ENCODE assay signal across 9 cellular contexts in genomic region chr1:52554756-52555155, GRCh38. TPM values are rescaled to one million over a fixed set of nuclear protein-coding genes. Genes with fewer than 3 reads are reported as not detected.
DNase-seq lines count a peak whose midpoint lies in the region; TF ChIP-seq lines count a peak whose summit lies in the region.
"Had no signal": no experiment of that assay in that cellular context is flagged by ENCODE, and none has a peak within 500 bp of the region (broad histone marks: within the 10 kb centered on the region; RNA-seq: fewer than 3 reads in every experiment).

No MANE protein-coding gene starts in this region.

- TF ChIP-seq POLR2A in esophagus squamous epithelium (IDR thresholded peaks at IDR 0.05) = no peak

- TF ChIP-seq EP300 in SK-N-SH (IDR thresholded peaks at IDR 0.05; ENCODE audit: borderline replicate concordance in 1 of 2, low read depth in 1 of 2, low read length in 1 of 2) = no peak

- H3K9me3 ChIP-seq in GM23248 (ENCODE audit: low read depth) (no peaks in the 10 kb centered on the region), SK-N-SH (no peaks in the 10 kb centered on the region), iPS-15b (ENCODE audit: control insufficient read depth, insufficient read depth, low read length) (no peaks in the 10 kb centered on the region), esophagus squamous epithelium (no peaks in the 10 kb centered on the region)

- 17 to 28% methylated on average over 3 of the region's 3 CpGs for WGBS in GM23248 (ENCODE audit: low coverage in 1 of 2, low lambda C conversion rate in 2 of 2, missing lambda C conversion rate in 2 of 2), 2 experiments
- WGBS in SK-N-SH (ENCODE audit: low lambda C conversion rate) = 51% methylated on average over 3 of the region's 3 CpGs
- WGBS in esophagus squamous epithelium, 2 donors = 35 to 36% methylated on average over 3 of the region's 3 CpGs

- in situ Hi-C loops in GM23248 (cut with MboI) = no loop called here

- H3K4me2 ChIP-seq in GM23248 (ENCODE audit: unreplicated experiment) = no peak overlapping the region
- H3K4me2 ChIP-seq in SK-N-SH = peak overlapping the region; percentile 78

- no peak overlapping the region for H3K4me3 ChIP-seq in AG10803 (ENCODE audit: low read length)
- H3K4me3 ChIP-seq in GM23248 = peak overlapping the region; percentile 87; the same call in 1 of the 2 replicates
- peak overlapping the region; percentile 89 to 95; a peak in 2 of 4 replicates for H3K4me3 ChIP-seq in SK-N-SH (ENCODE audit: low read depth in 2 of 2, low read length in 1 of 2)
- peak overlapping the region; percentile 73 for H3K4me3 ChIP-seq in iPS-15b (ENCODE audit: low read depth, low read length)
- no peak overlapping the region for H3K4me3 ChIP-seq in coronary artery
- no peak overlapping the region for H3K4me3 ChIP-seq in H7 (ENCODE audit: insufficient read depth, low read depth, low read length)
- no peak overlapping the region for H3K4me3 ChIP-seq in esophagus squamous epithelium

- TF ChIP-seq CTCF in AG10803 (conservative IDR thresholded peaks at IDR 0.05; ENCODE audit: low read length) (no peak), SK-N-SH (IDR thresholded peaks at IDR 0.05) (no peak), coronary artery (IDR thresholded peaks at IDR 0.05) (no peak), esophagus squamous epithelium (IDR thresholded peaks at IDR 0.05) (no peak)

- POLR2A ChIA-PET in SK-N-SH (lab: Yijun Ruan, JAX) = interaction anchor here (0.6 to 2.7 kb wide), 2 partner anchors 47 to 78 kb away, joined by 3 to 12 read pairs; partner anchors contain the start of gene GPX7

- H3K79me2 ChIP-seq in GM23248 (ENCODE audit: insufficient read depth) (peaks cover 28% of the 10 kb centered on the region), SK-N-SH (ENCODE audit: insufficient read depth) (peaks cover 41% of the 10 kb centered on the region)

- H3K4me1 ChIP-seq in GM23248 (ENCODE audit: insufficient read depth) (peaks cover 17% of the 10 kb centered on the region), SK-N-SH (ENCODE audit: control insufficient read depth in 1 of 2, insufficient read depth in 2 of 2, low read depth in 1 of 2, low read length in 1 of 2) (peaks cover 0 to 11% of the 10 kb centered on the region in 2 experiments), iPS-15b (ENCODE audit: control insufficient read depth, insufficient read depth, low read length) (peaks cover 9% of the 10 kb centered on the region), esophagus squamous epithelium (peaks cover 10 to 40% (median 18%) of the 10 kb centered on the region in 3 donors)

- H4K20me1 ChIP-seq in GM23248 (ENCODE audit: insufficient read depth) (no peaks in the 10 kb centered on the region), SK-N-SH (ENCODE audit: insufficient read depth) (peaks cover 17% of the 10 kb centered on the region)

- H3K9ac ChIP-seq in GM23248 (no peak overlapping the region), SK-N-SH (peak overlapping the region; percentile 93), iPS-15b (ENCODE audit: low read depth, low read length) (no peak overlapping the region)

- no peak for TF ChIP-seq RAD21 in SK-N-SH (IDR thresholded peaks at IDR 0.05; ENCODE audit: low read length)

- no peak overlapping the region for H3K27ac ChIP-seq in GM23248
- H3K27ac ChIP-seq in SK-N-SH (ENCODE audit: low read depth in 2 of 2, low read length in 1 of 2) = peak overlapping the region; percentile 84 to 95; a peak in 3 of 4 replicates
- no peak overlapping the region for H3K27ac ChIP-seq in coronary artery
- H3K27ac ChIP-seq in esophagus squamous epithelium = peak overlapping the region in 2 of 4 donors; percentile 21 to 93
- H3K27ac ChIP-seq: SK-N-MC had no signal

- H3K36me3 ChIP-seq in GM23248 (ENCODE audit: low read depth) = no peaks in the 10 kb centered on the region
- H3K36me3 ChIP-seq in SK-N-SH (replicated peaks in 1 of 2; ENCODE audit: control insufficient read depth in 1 of 2, insufficient read depth in 2 of 2, low read length in 1 of 2) = no peaks in the 10 kb centered on the region
- H3K36me3 ChIP-seq in iPS-15b (ENCODE audit: control insufficient read depth, insufficient read depth, low read length) = no peaks in the 10 kb centered on the region
- no peaks in the 10 kb centered on the region for H3K36me3 ChIP-seq in H7 (replicated peaks; ENCODE audit: control insufficient read depth, insufficient read depth, low read length)
- no peaks in the 10 kb centered on the region for H3K36me3 ChIP-seq in esophagus squamous epithelium

- no peaks in the 10 kb centered on the region for H3K27me3 ChIP-seq in GM23248 (replicated peaks; ENCODE audit: insufficient read depth)
- no peaks in the 10 kb centered on the region for H3K27me3 ChIP-seq in SK-N-SH (ENCODE audit: insufficient read depth)
- no peaks in the 10 kb centered on the region for H3K27me3 ChIP-seq in iPS-15b (ENCODE audit: control insufficient read depth, insufficient read depth, low read length)
- H3K27me3 ChIP-seq in H7 (ENCODE audit: control insufficient read depth, insufficient read depth, low read length) = no peaks in the 10 kb centered on the region
- H3K27me3 ChIP-seq in esophagus squamous epithelium = no peaks in the 10 kb centered on the region

- intact Hi-C loops in esophagus squamous epithelium (cut with DNase I) = no loop called here

- H2AFZ ChIP-seq in GM23248 = 0 out of 2 replicates have a peak overlapping the region, but pooled peaks have one; percentile 91
- peak overlapping the region; percentile 62; the same call in 1 of the 2 replicates for H2AFZ ChIP-seq in SK-N-SH (ENCODE audit: low read depth)

- CTCF ChIA-PET in SK-N-SH (lab: Yijun Ruan, JAX) = interaction anchor here (1.5 kb wide), 1 partner anchor 25 kb away, joined by 3 read pairs; no protein-coding TSS in a partner anchor

- H3F3A ChIP-seq in GM23248 (ENCODE audit: insufficient read depth) (peaks cover 25% of the 10 kb centered on the region), SK-N-SH (replicated peaks; ENCODE audit: insufficient read depth) (peaks cover 14% of the 10 kb centered on the region)

- no peaks in the 10 kb centered on the region for H3K9me2 ChIP-seq in GM23248 (ENCODE audit: insufficient read depth)
- no peaks in the 10 kb centered on the region for H3K9me2 ChIP-seq in SK-N-SH

- DNase-seq in AG10803 (ENCODE audit: low read depth) (peak; percentile 27), GM23248 (peak; percentile 61), SK-N-SH (no peak), coronary artery (ENCODE audit: low spot score) (no peak), H7 (no peak), occipital lobe (lab: John Stamatoyannopoulos, UW) (no peak), esophagus squamous epithelium (lab: John Stamatoyannopoulos, UW) (no peak)

TF ChIP-seq in SK-N-SH, 30 proteins besides CTCF, POLR2A, EP300 and RAD21:
- TF ChIP-seq POLR2AphosphoS5 (IDR thresholded peaks at IDR 0.05; ENCODE audit: low read depth, low read length) (no peak; the same call in 1 of the 2 replicates), FOXM1 (IDR thresholded peaks at IDR 0.05; ENCODE audit: low read depth) (no peak), GABPA (IDR thresholded peaks at IDR 0.05; ENCODE audit: low read depth) (no peak), SIN3A (IDR thresholded peaks at IDR 0.05; ENCODE audit: borderline replicate concordance, low read depth, low read length) (no peak), MXI1 (IDR thresholded peaks at IDR 0.05; ENCODE audit: low read depth, low read length) (no peak)

RNA-seq across cellular contexts. Expression of gene TUT4, which starts 1.9 kb away (rescaled TPM):
- total RNA-seq in GM23248 (2014; rRNA removed; shearing (Covaris generic)) = 14.9 and 29.1 TPM in 2 replicates
- 13.9 and 18.9 TPM in 2 replicates for polyA plus RNA-seq in GM23248 (2016; fragmentation: Nextera tagmentation; extraction: Ambion mirVana)
- polyA plus RNA-seq in SK-N-SH (2012; rRNA removed) = 27.2 and 28.3 TPM in 2 replicates
- polyA plus RNA-seq in SK-N-SH (2012; cell fraction: cytosol; rRNA removed) = 17.6 and 18.1 TPM in 2 replicates
- polyA plus RNA-seq in SK-N-SH (2012; cell fraction: nucleus; rRNA removed) = 123 and 132 TPM in 2 replicates
- 52.4 and 64.6 TPM in 2 replicates for total RNA-seq in H7 (2014; rRNA removed; shearing (Covaris generic))
- 159 TPM for total RNA-seq in occipital lobe
- total RNA-seq in esophagus squamous epithelium = 10 to 100 TPM; 18.9 to 56.1 (median 26.8) TPM

RNA-seq across cellular contexts. Expression of gene GPX7, which starts 47.4 kb away (rescaled TPM):
- total RNA-seq in GM23248 (2014; rRNA removed; shearing (Covaris generic)) = 38.7 and 44.7 TPM in 2 replicates
- polyA plus RNA-seq in GM23248 (2016; fragmentation: Nextera tagmentation; extraction: Ambion mirVana) (36.1 and 39.7 TPM in 2 replicates), SK-N-SH (2012; rRNA removed) (5.7 and 6.2 TPM in 2 replicates)
- 4.4 and 6.3 TPM in 2 replicates for polyA plus RNA-seq in SK-N-SH (2012; cell fraction: cytosol; rRNA removed)
- 2.7 and 2.9 TPM in 2 replicates for polyA plus RNA-seq in SK-N-SH (2012; cell fraction: nucleus; rRNA removed)
- total RNA-seq in H7 (2014; rRNA removed; shearing (Covaris generic)) = 27.2 and 42.6 TPM in 2 replicates
- total RNA-seq in occipital lobe (20.9 TPM), esophagus squamous epithelium (1 to 10 TPM; 1.6 to 9.9 (median 2.7) TPM)

Comparison
In these comparisons a context has a peak if more than half of its experiments do, and no peak if none do; other contexts are left out.
1. DNase-seq: peak in AG10803 (single experiment) and GM23248 (single experiment); none in SK-N-SH (single experiment), coronary artery (single experiment), H7 (single experiment), occipital lobe (single experiment) and esophagus squamous epithelium (single experiment).
2. H3K4me3 ChIP-seq: peak in GM23248 (single experiment), SK-N-SH (2 of 2) and iPS-15b (single experiment); none in AG10803 (single experiment), coronary artery (single experiment), H7 (single experiment) and esophagus squamous epithelium (0 of 4).
3. H3K27ac ChIP-seq: peak in SK-N-SH (2 of 2); none in GM23248 (single experiment) and coronary artery (0 of 2).